ENCODE assay signal across 10 cellular contexts in the genomic region with DNA sequence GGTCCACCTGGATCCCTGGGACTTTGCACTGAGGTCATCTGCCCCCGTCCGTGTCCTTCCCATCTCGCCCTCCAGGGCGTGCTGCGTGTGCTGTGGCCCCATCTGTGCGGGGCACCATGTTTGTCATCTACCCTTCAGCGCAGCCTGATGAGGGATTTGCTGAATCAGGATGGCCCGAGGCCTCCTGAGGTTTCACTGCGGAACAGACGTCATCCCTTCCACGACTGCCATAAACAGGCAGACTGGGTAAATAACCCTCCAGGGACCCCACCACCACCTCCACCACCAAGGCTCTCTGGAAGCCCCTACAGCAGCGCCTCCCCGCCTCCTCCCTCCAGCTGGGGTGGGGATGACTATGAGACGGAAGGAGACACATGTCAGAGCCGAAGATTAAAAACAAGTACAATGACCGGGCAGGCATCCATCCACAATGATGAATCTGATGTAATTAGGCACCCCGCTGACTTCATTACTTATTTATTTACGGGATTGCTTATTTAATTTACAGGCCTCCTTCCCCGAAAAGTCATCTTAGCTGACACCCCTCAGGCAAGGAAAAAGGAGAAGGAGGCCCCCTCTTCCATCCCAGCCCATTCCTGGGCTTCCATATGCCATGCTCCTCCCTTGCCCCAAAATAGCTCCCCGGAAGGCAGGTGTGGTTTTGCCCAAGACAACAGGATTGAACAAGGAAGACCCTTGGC. TPM values are rescaled to one million over a fixed set of nuclear protein-coding genes. Genes with fewer than 3 reads are reported as not detected.
A peak's percentile ranks its signal among the peaks of the same experiment; 100 is the strongest.
DNase-seq lines count a peak whose midpoint lies in the region; ATAC-seq and TF ChIP-seq lines count a peak whose summit lies in the region.
"Had no signal": no experiment of that assay in that cellular context is flagged by ENCODE, and none has a peak within 500 bp of the region (broad histone marks: within the 10 kb centered on the region; RNA-seq: fewer than 3 reads in every experiment).

No MANE protein-coding gene starts in this region.

- H3K4me3 ChIP-seq in HEK293 (ENCODE audit: low read depth, low read length) = no peak overlapping the region
- H3K4me3 ChIP-seq in cardiac muscle cell = no peak overlapping the region

- POLR2A ChIA-PET in HEK293 (lab: Yijun Ruan, JAX) = no interaction called here

- no peaks in the 10 kb centered on the region for H3K27me3 Mint-ChIP-seq in stimulated activated naive B cell treated with anti-CD40 and anti-IgM and Interleukin-4, amounts not matched to agents 10 μg/mL and 1 μg/mL and 100 μg/mL, for 72 hours
- H3K27me3 Mint-ChIP-seq: central memory CD8-positive, alpha-beta T cell had no signal

- H3K27ac ChIP-seq in HEK293 (ENCODE audit: extremely low read depth, low read depth, low read length) = peak overlapping the region; percentile 50
- H3K27ac ChIP-seq in cardiac muscle cell = no peak overlapping the region

- peak overlapping the region; percentile 74 for H3K27ac Mint-ChIP-seq in stimulated activated naive B cell treated with anti-CD40 and anti-IgM and Interleukin-4, amounts not matched to agents 10 μg/mL and 1 μg/mL and 100 μg/mL, for 72 hours

- H3K4me1 Mint-ChIP-seq in stimulated activated naive B cell treated with anti-CD40 and anti-IgM and Interleukin-4, amounts not matched to agents 10 μg/mL and 1 μg/mL and 100 μg/mL, for 72 hours = peaks cover 43 to 68% of the 10 kb centered on the region in 2 donors

- no peaks in the 10 kb centered on the region for H3K36me3 ChIP-seq in HEK293 (ENCODE audit: control insufficient read depth in 2 of 2, insufficient read depth in 1 of 2, low read length in 2 of 2)
- H3K36me3 ChIP-seq in cardiac muscle cell = no peaks in the 10 kb centered on the region

- H3K4me1 ChIP-seq in HEK293 (ENCODE audit: control insufficient read depth, insufficient read depth, low read length) (peaks cover 10% of the 10 kb centered on the region), cardiac muscle cell (ENCODE audit: low read depth) (peaks cover 23% of the 10 kb centered on the region)

- H3K27me3 ChIP-seq in cardiac muscle cell = no peaks in the 10 kb centered on the region

- H3K9me3 Mint-ChIP-seq in stimulated activated naive B cell treated with anti-CD40 and anti-IgM and Interleukin-4, amounts not matched to agents 10 μg/mL and 1 μg/mL and 100 μg/mL, for 72 hours = no peaks in the 10 kb centered on the region
- H3K9me3 Mint-ChIP-seq: central memory CD8-positive, alpha-beta T cell had no signal

- no peaks in the 10 kb centered on the region for H3K9me3 ChIP-seq in HEK293 (ENCODE audit: control insufficient read depth, insufficient read depth, low read depth, low read length)
- H3K9me3 ChIP-seq in cardiac muscle cell (ENCODE audit: low read depth) = no peaks in the 10 kb centered on the region

- H3K4me3 Mint-ChIP-seq in stimulated activated naive B cell treated with anti-CD40 and anti-IgM and Interleukin-4, amounts not matched to agents 10 μg/mL and 1 μg/mL and 100 μg/mL, for 72 hours = peak overlapping the region; percentile 14 to 25
- H3K4me3 Mint-ChIP-seq: central memory CD8-positive, alpha-beta T cell had no signal

- TF ChIP-seq CTCF in HEK293 (tag by site-specific recombination; IDR thresholded peaks at IDR 0.05) (0 out of 2 replicates have a peak, but pooled peaks have one; percentile 68), cardiac muscle cell (IDR thresholded peaks at IDR 0.05; ENCODE audit: low read depth, low read length) (peak; percentile 9)

- CTCF ChIA-PET in HEK293 (lab: Yijun Ruan, JAX) = interaction anchor here (0.7 kb wide), 1 partner anchor 9 kb away, joined by 3 read pairs; no protein-coding TSS in a partner anchor

- DNase-seq in SK-N-DZ (ENCODE audit: low spot score) (peak; percentile 79), cardiac muscle cell (ENCODE audit: low read depth in 1 of 2, low spot score in 1 of 2) (no peak), OCI-M1 (lab: John Stamatoyannopoulos, UW) (no peak)
- no peak for DNase-seq in stimulated activated naive B cell treated with anti-CD40 and anti-IgM and Interleukin-4, amounts not matched to agents 10 μg/mL and 1 μg/mL and 100 μg/mL, for 72 hours
- no peak for DNase-seq in activated T-cell treated with anti-CD3 and anti-CD28 coated beads, Interleukin-2, amount 50 U/mL, for 48 hours
- DNase-seq: NCI-H1092 had no signal

- peak; percentile 48 to 79 for ATAC-seq in stimulated activated naive B cell treated with anti-CD40 and anti-IgM and Interleukin-4, amounts not matched to agents 10 μg/mL and 1 μg/mL and 100 μg/mL, for 72 hours (replicated peaks)
- ATAC-seq in HG02623 (IDR thresholded peaks at IDR 0.05; ENCODE audit: unreplicated experiment) (no peak), GM18498 (IDR thresholded peaks at IDR 0.05; ENCODE audit: unreplicated experiment) (no peak)

- H3K36me3 Mint-ChIP-seq in stimulated activated naive B cell treated with anti-CD40 and anti-IgM and Interleukin-4, amounts not matched to agents 10 μg/mL and 1 μg/mL and 100 μg/mL, for 72 hours = peaks cover 41 to 61% of the 10 kb centered on the region in 2 donors

TF ChIP-seq in HEK293, 187 proteins besides CTCF, POLR2A, EP300 and RAD21 (continues in another document):
- TF ChIP-seq GFI1B (tag by site-specific recombination; IDR thresholded peaks at IDR 0.05) (peak; percentile 62; the same call in 1 of the 2 replicates), ZNF214 (tag by site-specific recombination; IDR thresholded peaks at IDR 0.05; ENCODE audit: borderline replicate concordance) (no peak), ZNF624 (tag by site-specific recombination; IDR thresholded peaks at IDR 0.05) (no peak), ZNF211 (tag by site-specific recombination; IDR thresholded peaks at IDR 0.05; ENCODE audit: low read depth) (no peak), ZNF670 (tag by site-specific recombination; IDR thresholded peaks at IDR 0.05; ENCODE audit: low read depth) (no peak; the same call in 1 of the 2 replicates), SP3 (tag by site-specific recombination; IDR thresholded peaks at IDR 0.05) (peak; percentile 48; the same call in 1 of the 2 replicates), ZNF792 (tag by site-specific recombination; IDR thresholded peaks at IDR 0.05) (0 out of 2 replicates have a peak, but pooled peaks have one; percentile 42)
- TF ChIP-seq, protein P1, sequence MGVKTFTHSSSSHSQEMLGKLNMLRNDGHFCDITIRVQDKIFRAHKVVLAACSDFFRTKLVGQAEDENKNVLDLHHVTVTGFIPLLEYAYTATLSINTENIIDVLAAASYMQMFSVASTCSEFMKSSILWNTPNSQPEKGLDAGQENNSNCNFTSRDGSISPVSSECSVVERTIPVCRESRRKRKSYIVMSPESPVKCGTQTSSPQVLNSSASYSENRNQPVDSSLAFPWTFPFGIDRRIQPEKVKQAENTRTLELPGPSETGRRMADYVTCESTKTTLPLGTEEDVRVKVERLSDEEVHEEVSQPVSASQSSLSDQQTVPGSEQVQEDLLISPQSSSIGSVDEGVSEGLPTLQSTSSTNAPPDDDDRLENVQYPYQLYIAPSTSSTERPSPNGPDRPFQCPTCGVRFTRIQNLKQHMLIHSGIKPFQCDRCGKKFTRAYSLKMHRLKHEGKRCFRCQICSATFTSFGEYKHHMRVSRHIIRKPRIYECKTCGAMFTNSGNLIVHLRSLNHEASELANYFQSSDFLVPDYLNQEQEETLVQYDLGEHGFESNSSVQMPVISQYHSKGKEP (tag by site-specific recombination; IDR thresholded peaks at IDR 0.05) = 0 out of 2 replicates have a peak, but pooled peaks have one; percentile 10
- TF ChIP-seq, protein P2, sequence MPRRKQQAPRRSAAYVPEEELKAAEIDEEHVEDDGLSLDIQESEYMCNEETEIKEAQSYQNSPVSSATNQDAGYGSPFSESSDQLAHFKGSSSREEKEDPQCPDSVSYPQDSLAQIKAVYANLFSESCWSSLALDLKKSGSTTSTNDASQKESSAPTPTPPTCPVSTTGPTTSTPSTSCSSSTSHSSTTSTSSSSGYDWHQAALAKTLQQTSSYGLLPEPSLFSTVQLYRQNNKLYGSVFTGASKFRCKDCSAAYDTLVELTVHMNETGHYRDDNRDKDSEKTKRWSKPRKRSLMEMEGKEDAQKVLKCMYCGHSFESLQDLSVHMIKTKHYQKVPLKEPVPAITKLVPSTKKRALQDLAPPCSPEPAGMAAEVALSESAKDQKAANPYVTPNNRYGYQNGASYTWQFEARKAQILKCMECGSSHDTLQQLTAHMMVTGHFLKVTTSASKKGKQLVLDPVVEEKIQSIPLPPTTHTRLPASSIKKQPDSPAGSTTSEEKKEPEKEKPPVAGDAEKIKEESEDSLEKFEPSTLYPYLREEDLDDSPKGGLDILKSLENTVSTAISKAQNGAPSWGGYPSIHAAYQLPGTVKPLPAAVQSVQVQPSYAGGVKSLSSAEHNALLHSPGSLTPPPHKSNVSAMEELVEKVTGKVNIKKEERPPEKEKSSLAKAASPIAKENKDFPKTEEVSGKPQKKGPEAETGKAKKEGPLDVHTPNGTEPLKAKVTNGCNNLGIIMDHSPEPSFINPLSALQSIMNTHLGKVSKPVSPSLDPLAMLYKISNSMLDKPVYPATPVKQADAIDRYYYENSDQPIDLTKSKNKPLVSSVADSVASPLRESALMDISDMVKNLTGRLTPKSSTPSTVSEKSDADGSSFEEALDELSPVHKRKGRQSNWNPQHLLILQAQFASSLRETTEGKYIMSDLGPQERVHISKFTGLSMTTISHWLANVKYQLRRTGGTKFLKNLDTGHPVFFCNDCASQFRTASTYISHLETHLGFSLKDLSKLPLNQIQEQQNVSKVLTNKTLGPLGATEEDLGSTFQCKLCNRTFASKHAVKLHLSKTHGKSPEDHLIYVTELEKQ (tag by site-specific recombination; IDR thresholded peaks at IDR 0.05; ENCODE audit: borderline replicate concordance) = peak; percentile 75; the same call in 1 of the 2 replicates
- TF ChIP-seq, protein P3, sequence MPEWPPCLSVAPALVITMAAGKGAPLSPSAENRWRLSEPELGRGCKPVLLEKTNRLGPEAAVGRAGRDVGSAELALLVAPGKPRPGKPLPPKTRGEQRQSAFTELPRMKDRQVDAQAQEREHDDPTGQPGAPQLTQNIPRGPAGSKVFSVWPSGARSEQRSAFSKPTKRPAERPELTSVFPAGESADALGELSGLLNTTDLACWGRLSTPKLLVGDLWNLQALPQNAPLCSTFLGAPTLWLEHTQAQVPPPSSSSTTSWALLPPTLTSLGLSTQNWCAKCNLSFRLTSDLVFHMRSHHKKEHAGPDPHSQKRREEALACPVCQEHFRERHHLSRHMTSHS (tag by site-specific recombination; IDR thresholded peaks at IDR 0.05) = no peak

RNA-seq across cellular contexts. Expression of a gene that starts 39.4 kb away (rescaled TPM):
- polyA plus RNA-seq in SK-N-DZ (2014; cell fraction: cytosol; rRNA removed) = 11.5 and 13.0 TPM in 2 replicates
- polyA plus RNA-seq in SK-N-DZ (2014; cell fraction: nucleus; rRNA removed) = 19.1 and 41.1 TPM in 2 replicates
- 57.4 and 113 TPM in 2 replicates for total RNA-seq in cardiac muscle cell
- polyA plus RNA-seq in cardiac muscle cell = 98.5 and 153 TPM in 2 replicates

Comparison
In these comparisons a context has a peak if more than half of its experiments do, and no peak if none do; other contexts are left out.
1. ATAC-seq: peak in stimulated activated naive B cell treated with anti-CD40 and anti-IgM and Interleukin-4, amounts not matched to agents 10 μg/mL and 1 μg/mL and 100 μg/mL, for 72 hours (2 of 2); none in HG02623 (single experiment) and GM18498 (single experiment).